ENCODE assay signal across 11 cellular contexts in the genomic region with DNA sequence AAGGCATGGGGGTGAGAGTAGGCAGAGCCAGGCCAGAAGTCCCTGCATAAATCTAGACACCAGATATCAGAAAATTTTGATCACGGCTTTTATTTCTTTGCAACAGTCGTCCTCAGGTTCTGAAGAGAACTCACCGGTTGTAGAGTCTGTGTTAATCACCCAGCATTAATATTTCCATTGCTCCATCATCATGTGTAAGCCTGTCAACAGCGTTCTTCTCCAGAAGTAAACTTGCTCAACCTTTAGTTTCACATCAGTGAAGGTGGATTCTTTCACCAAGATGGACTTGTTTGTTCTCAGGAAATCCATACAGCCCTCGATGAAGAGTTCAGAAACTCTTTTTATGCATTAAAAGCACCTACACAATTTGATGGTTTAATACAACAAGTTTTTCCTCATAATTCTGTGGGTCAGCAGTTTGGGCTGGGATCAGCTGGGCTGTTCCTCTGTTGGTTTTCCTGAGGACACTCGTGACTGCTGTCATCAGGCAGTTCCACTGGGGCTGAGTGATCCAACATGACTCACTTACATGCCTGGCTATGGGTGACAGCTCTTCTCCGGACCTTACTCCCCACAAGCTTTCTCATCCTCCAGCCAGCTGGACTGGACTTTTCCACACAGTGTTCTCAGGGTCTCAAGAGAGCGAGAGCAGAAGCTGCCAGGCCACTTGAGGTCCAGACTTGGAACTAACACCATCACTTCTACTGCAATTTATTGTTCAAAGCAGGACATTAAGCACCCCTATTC.
DNase-seq lines count a peak whose midpoint lies in the region; ATAC-seq and TF ChIP-seq lines count a peak whose summit lies in the region.
"Had no signal": no experiment of that assay in that cellular context is flagged by ENCODE, and none has a peak within 500 bp of the region (broad histone marks: within the 10 kb centered on the region; RNA-seq: fewer than 3 reads in every experiment).

No MANE protein-coding gene starts in this region.

- no peak for TF ChIP-seq CTCF in coronary artery (IDR thresholded peaks at IDR 0.05)

- DNase-seq in LHCN-M2 (ENCODE audit: low read depth), result peak; percentile 83
- peak; percentile 78 for DNase-seq in coronary artery (ENCODE audit: low spot score)
- DNase-seq in kidney tubule cell (ENCODE audit: low spot score), result peak; percentile 86
- DNase-seq in stromal cell of bone marrow (ENCODE audit: low read depth), result peak; percentile 57
- DNase-seq: SHP77, WERI-Rb-1 had no signal

- peak overlapping the region in 1 of 2 donors; percentile 39 for H3K27ac ChIP-seq in coronary artery
- H3K27ac ChIP-seq: C4-2B, WERI-Rb-1 had no signal

- peak overlapping the region; percentile 2 for H3K4me3 ChIP-seq in coronary artery

- ATAC-seq in GM18909 (IDR thresholded peaks at IDR 0.05; ENCODE audit: poor library complexity, unreplicated experiment), result no peak
- ATAC-seq in HG02571 (IDR thresholded peaks at IDR 0.05; ENCODE audit: unreplicated experiment), result no peak
- ATAC-seq in HG03378 (IDR thresholded peaks at IDR 0.05; ENCODE audit: unreplicated experiment), result no peak
- ATAC-seq in HG03280 (IDR thresholded peaks at IDR 0.05; ENCODE audit: unreplicated experiment), result no peak
